ENCODE assay signal across 18 cellular contexts in genomic region chr21:27953328-27954045, GRCh38.
DNase-seq lines count a peak whose midpoint lies in the region; ATAC-seq and TF ChIP-seq lines count a peak whose summit lies in the region.
"Had no signal": no experiment of that assay in that cellular context is flagged by ENCODE, and none has a peak within 500 bp of the region (broad histone marks: within the 10 kb centered on the region; RNA-seq: fewer than 3 reads in every experiment).

No MANE protein-coding gene starts in this region.

- no peak overlapping the region for H3K27ac ChIP-seq in mesenchymal stem cell (ENCODE audit: low read length, poor library complexity, severe bottlenecking)
- H3K27ac ChIP-seq in Peyer's patch, result no peak overlapping the region
- H3K27ac ChIP-seq: left ventricle myocardium inferior had no signal

- CTCF ChIA-PET in WTC11 (lab: Charles Lee), result no interaction called here

- no peak overlapping the region for H2BK120ac ChIP-seq in mesenchymal stem cell (ENCODE audit: low read depth, low read length)

- H3K9me3 Mint-ChIP-seq in WTC11, result peaks cover 10% of the 10 kb centered on the region; the same call in 1 of the 2 replicates
- H3K9me3 Mint-ChIP-seq in stimulated activated naive B cell treated with anti-CD40 and anti-IgM and Interleukin-4, amounts not matched to agents 10 μg/mL and 1 μg/mL and 100 μg/mL, for 72 hours, result peaks cover 0 to 4% of the 10 kb centered on the region in 2 donors
- H3K9me3 Mint-ChIP-seq in activated naive CD8-positive, alpha-beta T cell treated with anti-CD3 and anti-CD28 coated beads for 36 hours, result no peaks in the 10 kb centered on the region
- H3K9me3 Mint-ChIP-seq: activated T-helper 2 cell treated with anti-CD3 and anti-CD28 coated beads, Interferon-gamma antibody, Interleukin-2, Interleukin-4, amounts not matched to agents 10 μg/mL and 5 μg/mL and 100 μg/mL, durations not matched to agents 14 hours and 24 hours and 36 hours had no signal

- no peak overlapping the region for H3K9ac ChIP-seq in mesenchymal stem cell (ENCODE audit: low read length)

- H3K4me3 Mint-ChIP-seq in WTC11, result no peak overlapping the region
- H3K4me3 Mint-ChIP-seq in stimulated activated naive B cell treated with anti-CD40 and anti-IgM and Interleukin-4, amounts not matched to agents 10 μg/mL and 1 μg/mL and 100 μg/mL, for 72 hours, result no peak overlapping the region
- no peak overlapping the region for H3K4me3 Mint-ChIP-seq in activated naive CD8-positive, alpha-beta T cell treated with anti-CD3 and anti-CD28 coated beads for 36 hours
- H3K4me3 Mint-ChIP-seq: IgD-negative memory B cell, T-cell had no signal

- peaks cover 4% of the 10 kb centered on the region for H3K36me3 Mint-ChIP-seq in WTC11
- H3K36me3 Mint-ChIP-seq in stimulated activated naive B cell treated with anti-CD40 and anti-IgM and Interleukin-4, amounts not matched to agents 10 μg/mL and 1 μg/mL and 100 μg/mL, for 72 hours, result no peaks in the 10 kb centered on the region
- no peaks in the 10 kb centered on the region for H3K36me3 Mint-ChIP-seq in activated naive CD8-positive, alpha-beta T cell treated with anti-CD3 and anti-CD28 coated beads for 36 hours
- H3K36me3 Mint-ChIP-seq: IgD-negative memory B cell, T-cell had no signal

- H2AFZ ChIP-seq in mesenchymal stem cell (ENCODE audit: low read depth, low read length), result no peak overlapping the region

- H3K18ac ChIP-seq in mesenchymal stem cell (ENCODE audit: low read depth in 1 of 2, low read length in 2 of 2), result no peak overlapping the region

- TF ChIP-seq CTCF in WTC11 (IDR thresholded peaks at IDR 0.05) (no peak), Peyer's patch (IDR thresholded peaks at IDR 0.05) (no peak)

- no peaks in the 10 kb centered on the region for H3K27me3 ChIP-seq in mesenchymal stem cell (ENCODE audit: control insufficient read depth in 1 of 2, insufficient read depth in 1 of 2, low read length in 2 of 2)
- H3K27me3 ChIP-seq in Peyer's patch, result no peaks in the 10 kb centered on the region

- H3K23ac ChIP-seq in mesenchymal stem cell (ENCODE audit: low read length in 2 of 2), result no peak overlapping the region

- H3K36me3 ChIP-seq in mesenchymal stem cell (ENCODE audit: control insufficient read depth in 1 of 2, insufficient read depth in 2 of 2, low read depth in 1 of 2, low read length in 2 of 2) (no peaks in the 10 kb centered on the region), Peyer's patch (no peaks in the 10 kb centered on the region)
- H3K36me3 ChIP-seq: left ventricle myocardium inferior had no signal

- H2BK5ac ChIP-seq in mesenchymal stem cell (ENCODE audit: low read depth, low read length, poor library complexity, severe bottlenecking), result no peak overlapping the region

- H3K4me2 ChIP-seq in mesenchymal stem cell (ENCODE audit: low read length, poor library complexity, severe bottlenecking), result no peak overlapping the region

- H3K27me3 Mint-ChIP-seq in WTC11 (ENCODE audit: low read depth), result peaks cover 45% of the 10 kb centered on the region
- H3K27me3 Mint-ChIP-seq in stimulated activated naive B cell treated with anti-CD40 and anti-IgM and Interleukin-4, amounts not matched to agents 10 μg/mL and 1 μg/mL and 100 μg/mL, for 72 hours, result no peaks in the 10 kb centered on the region
- no peaks in the 10 kb centered on the region for H3K27me3 Mint-ChIP-seq in activated naive CD8-positive, alpha-beta T cell treated with anti-CD3 and anti-CD28 coated beads for 36 hours
- H3K27me3 Mint-ChIP-seq: IgD-negative memory B cell, T-cell had no signal

- no peak overlapping the region for H4K91ac ChIP-seq in mesenchymal stem cell (ENCODE audit: low read length)

- H3K27ac Mint-ChIP-seq in WTC11, result no peak overlapping the region
- H3K27ac Mint-ChIP-seq in stimulated activated naive B cell treated with anti-CD40 and anti-IgM and Interleukin-4, amounts not matched to agents 10 μg/mL and 1 μg/mL and 100 μg/mL, for 72 hours, result no peak overlapping the region
- no peak overlapping the region for H3K27ac Mint-ChIP-seq in activated naive CD8-positive, alpha-beta T cell treated with anti-CD3 and anti-CD28 coated beads for 36 hours
- H3K27ac Mint-ChIP-seq: activated T-helper 2 cell treated with anti-CD3 and anti-CD28 coated beads, Interferon-gamma antibody, Interleukin-2, Interleukin-4, amounts not matched to agents 10 μg/mL and 5 μg/mL and 100 μg/mL, durations not matched to agents 14 hours and 24 hours and 36 hours; IgD-negative memory B cell; T-cell had no signal

- H3K79me1 ChIP-seq in mesenchymal stem cell (replicated peaks; ENCODE audit: low read length, poor library complexity, severe bottlenecking), result no peaks in the 10 kb centered on the region

- H3K4ac ChIP-seq in mesenchymal stem cell (ENCODE audit: low read depth in 1 of 2, low read length in 2 of 2), result no peak overlapping the region

- WGBS in mesenchymal stem cell, result no CpG with 5 or more reads among the region's 4 CpGs

- H3K9me3 ChIP-seq in mesenchymal stem cell (ENCODE audit: control insufficient read depth, low read length), result no peaks in the 10 kb centered on the region
- no peaks in the 10 kb centered on the region for H3K9me3 ChIP-seq in Peyer's patch
- H3K9me3 ChIP-seq: left ventricle myocardium inferior had no signal

- peak; percentile 3 for DNase-seq in GDM1 (lab: John Stamatoyannopoulos, UW)
- DNase-seq in NOMO-1 treated with DMSO at 0.1 percent for 48 hours (lab: John Stamatoyannopoulos, UW; ENCODE audit: unreplicated experiment), result peak; percentile 93
- DNase-seq in WTC11 (ENCODE audit: low spot score), result no peak
- DNase-seq in mesenchymal stem cell, result peak; percentile 50
- no peak for DNase-seq in UCSD-AML1 (lab: John Stamatoyannopoulos, UW; ENCODE audit: unreplicated experiment)
- DNase-seq in Peyer's patch, result no peak
- DNase-seq in stimulated activated naive B cell treated with anti-CD40 and anti-IgM and Interleukin-4, amounts not matched to agents 10 μg/mL and 1 μg/mL and 100 μg/mL, for 72 hours, result no peak
- no peak for DNase-seq in activated naive CD8-positive, alpha-beta T cell treated with anti-CD3 and anti-CD28 coated beads for 36 hours
- DNase-seq: amygdala, left ventricle myocardium inferior, NCI-H1092 treated with DMSO at 0.1 percent for 48 hours, NCI-H2107, NCI-H69, RPMI8226, T-cell had no signal

- H4K8ac ChIP-seq in mesenchymal stem cell (ENCODE audit: low read length), result no peak overlapping the region

- no peak overlapping the region for H2BK15ac ChIP-seq in mesenchymal stem cell (ENCODE audit: low read depth, poor library complexity, severe bottlenecking)

- no peak for ATAC-seq in WTC11
- no peak for ATAC-seq in stimulated activated naive B cell treated with anti-CD40 and anti-IgM and Interleukin-4, amounts not matched to agents 10 μg/mL and 1 μg/mL and 100 μg/mL, for 72 hours (replicated peaks)
- ATAC-seq: sciatic nerve, T-cell had no signal

- H3K4me1 ChIP-seq in mesenchymal stem cell (ENCODE audit: control insufficient read depth, insufficient read depth, low read depth, low read length), result peaks cover 3% of the 10 kb centered on the region
- no peaks in the 10 kb centered on the region for H3K4me1 ChIP-seq in Peyer's patch
- H3K4me1 ChIP-seq: left ventricle myocardium inferior had no signal

- no peak overlapping the region for H3K14ac ChIP-seq in mesenchymal stem cell (ENCODE audit: low read length in 2 of 2)

- H2BK12ac ChIP-seq in mesenchymal stem cell (ENCODE audit: low read length in 2 of 2), result no peak overlapping the region

- H2AK5ac ChIP-seq in mesenchymal stem cell (ENCODE audit: low read length, severe bottlenecking), result no peak overlapping the region

- POLR2A ChIA-PET in WTC11 (lab: Charles Lee), result no interaction called here

- H3K4me3 ChIP-seq in mesenchymal stem cell (ENCODE audit: insufficient read depth in 1 of 2, low read depth in 1 of 2, low read length in 2 of 2) (no peak overlapping the region), Peyer's patch (no peak overlapping the region)
- H3K4me3 ChIP-seq: left ventricle myocardium inferior had no signal

- TF ChIP-seq POLR2A in Peyer's patch (IDR thresholded peaks at IDR 0.05), result no peak

- H3K4me1 Mint-ChIP-seq in WTC11, result peaks cover 26% of the 10 kb centered on the region
- H3K4me1 Mint-ChIP-seq in stimulated activated naive B cell treated with anti-CD40 and anti-IgM and Interleukin-4, amounts not matched to agents 10 μg/mL and 1 μg/mL and 100 μg/mL, for 72 hours, result no peaks in the 10 kb centered on the region
- H3K4me1 Mint-ChIP-seq in activated naive CD8-positive, alpha-beta T cell treated with anti-CD3 and anti-CD28 coated beads for 36 hours, result no peaks in the 10 kb centered on the region
- H3K4me1 Mint-ChIP-seq: IgD-negative memory B cell, T-cell had no signal

TF ChIP-seq in WTC11, 78 proteins besides CTCF, POLR2A, EP300 and RAD21:
- TF ChIP-seq HMGA2 (CRISPR knock-in tag; IDR thresholded peaks at IDR 0.05) (peak; percentile 92), CDX4 (CRISPR knock-in tag; IDR thresholded peaks at IDR 0.05; ENCODE audit: borderline replicate concordance) (no peak), MAX (CRISPR knock-in tag; IDR thresholded peaks at IDR 0.05) (no peak)
TF ChIP-seq in WTC11: peak in this region for 1.

Comparison
In these comparisons a context has a peak if more than half of its experiments do, and no peak if none do; other contexts are left out.
1. DNase-seq: peak in GDM1 (single experiment), NOMO-1 treated with DMSO at 0.1 percent for 48 hours (single experiment) and mesenchymal stem cell (single experiment); none in WTC11 (single experiment), UCSD-AML1 (single experiment), Peyer's patch (0 of 3), stimulated activated naive B cell treated with anti-CD40 and anti-IgM and Interleukin-4, amounts not matched to agents 10 μg/mL and 1 μg/mL and 100 μg/mL, for 72 hours (single experiment) and activated naive CD8-positive, alpha-beta T cell treated with anti-CD3 and anti-CD28 coated beads for 36 hours (single experiment).